In the genomic region with DNA sequence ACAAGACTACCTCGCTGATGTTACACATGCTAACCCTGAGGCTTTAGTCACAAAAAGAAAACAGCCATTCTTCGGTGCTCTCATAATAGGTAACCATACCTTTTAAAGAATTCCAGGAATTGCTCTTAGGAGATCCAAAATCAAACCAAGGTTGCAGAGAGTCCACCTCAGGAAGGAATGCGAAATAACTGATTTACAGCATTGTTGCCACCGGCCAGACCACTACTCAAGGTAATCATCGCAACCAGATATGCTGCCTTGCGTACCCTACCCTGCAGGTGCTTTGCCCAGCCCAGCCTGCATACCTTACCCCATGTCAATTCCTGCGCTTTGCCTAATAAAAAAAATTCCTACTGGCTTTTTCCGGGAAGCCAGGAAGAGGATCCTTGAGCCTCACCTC, we compare ENCODE assay signal across 1 cellular context.
TF ChIP-seq lines count a peak whose summit lies in the region.

No MANE protein-coding gene starts in this region.

TF ChIP-seq in GM23338, 12 proteins besides CTCF, POLR2A, EP300 and RAD21:
- TF ChIP-seq POLR2AphosphoS5 (IDR thresholded peaks at IDR 0.05; ENCODE audit: low read depth): no peak
TF ChIP-seq in GM23338: peak in this region for 0.
